10 cellular contexts compared by ENCODE assay signal in the genomic region with DNA sequence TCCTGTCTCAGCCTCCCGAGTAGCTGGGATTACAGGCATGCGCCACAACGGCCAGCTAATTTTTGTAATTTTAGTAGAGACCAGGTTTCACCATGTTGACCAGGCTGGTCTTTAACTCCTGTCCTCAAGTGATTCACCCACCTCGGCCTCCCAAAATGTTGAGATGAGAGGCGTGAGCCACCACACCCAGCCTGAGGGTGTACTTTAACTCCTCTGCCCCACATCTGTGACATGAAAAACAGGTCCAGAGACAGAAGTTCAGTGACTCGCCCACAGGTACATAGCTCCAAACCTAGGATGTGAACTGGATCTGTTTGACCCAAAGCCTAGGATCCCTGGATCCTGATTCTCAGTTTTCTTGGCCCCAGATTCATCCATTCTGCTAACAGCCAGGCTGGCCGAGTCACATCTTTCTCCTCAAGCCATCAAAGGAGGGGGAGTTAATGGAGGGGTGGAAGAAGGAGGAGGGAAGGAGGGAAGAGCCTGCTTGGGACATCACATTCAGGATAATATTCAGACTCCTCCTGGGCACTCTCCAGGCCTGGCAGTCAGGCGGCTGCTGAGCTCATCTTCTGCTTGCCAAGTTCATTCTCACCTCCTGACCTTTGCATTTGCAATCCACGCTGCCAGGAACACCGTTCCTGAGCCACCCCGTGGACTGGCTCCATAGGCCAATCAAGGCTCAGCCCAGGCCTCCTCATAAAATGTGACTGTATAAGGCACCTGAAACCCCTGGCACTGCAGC. TPM values are rescaled to one million over a fixed set of nuclear protein-coding genes. Genes with fewer than 3 reads are reported as not detected.
DNase-seq lines count a peak whose midpoint lies in the region; ATAC-seq and TF ChIP-seq lines count a peak whose summit lies in the region.
"Had no signal": no experiment of that assay in that cellular context is flagged by ENCODE, and none has a peak within 500 bp of the region (broad histone marks: within the 10 kb centered on the region; RNA-seq: fewer than 3 reads in every experiment).

No MANE protein-coding gene starts in this region.

- H3K27ac ChIP-seq in ovary: peak overlapping the region; percentile 46 to 57
- H3K27ac ChIP-seq: SJCRH30 had no signal

- no peaks in the 10 kb centered on the region for H3K9me3 ChIP-seq in T-helper 17 cell (ENCODE audit: control insufficient read depth, low read length, poor library complexity, severe bottlenecking)
- H3K9me3 ChIP-seq in ovary: no peaks in the 10 kb centered on the region
- H3K9me3 ChIP-seq: SJCRH30 had no signal

- no peaks in the 10 kb centered on the region for H3K27me3 Mint-ChIP-seq in T-helper 17 cell
- H3K27me3 Mint-ChIP-seq: activated naive CD8-positive, alpha-beta T cell treated with anti-CD3 and anti-CD28 coated beads for 36 hours had no signal

- no peak for ATAC-seq in T-helper 17 cell
- no peak for ATAC-seq in activated naive CD4-positive, alpha-beta T cell treated with anti-CD3 and anti-CD28 coated beads, Interleukin-2, amount 50 U/mL, for 72 hours

- DNase-seq in AG20443 (ENCODE audit: low spot score): peak; percentile 66
- DNase-seq in T-helper 17 cell: no peak
- DNase-seq in glomerular visceral epithelial cell (ENCODE audit: extremely low spot score): peak; percentile 74
- DNase-seq in ovary: peak in 4 of 5 donors; percentile 64 to 78 (median 67)
- no peak for DNase-seq in activated gamma-delta T cell (lab: John Stamatoyannopoulos, UW)
- DNase-seq in NCI-H345 (lab: John Stamatoyannopoulos, UW): no peak
- DNase-seq in activated naive CD4-positive, alpha-beta T cell treated with anti-CD3 and anti-CD28 coated beads, Interleukin-2, amount 50 U/mL, for 72 hours (ENCODE audit: low spot score in 2 of 2): no peak
- no peak for DNase-seq in activated CD8-positive, alpha-beta memory T cell treated with anti-CD3 and anti-CD28 coated beads for 24 hours
- DNase-seq: activated naive CD8-positive, alpha-beta T cell treated with anti-CD3 and anti-CD28 coated beads for 36 hours; SJCRH30 had no signal

- no peak overlapping the region for H3K4me3 Mint-ChIP-seq in T-helper 17 cell

- no peaks in the 10 kb centered on the region for H3K36me3 ChIP-seq in ovary

- no peaks in the 10 kb centered on the region for H3K9me3 Mint-ChIP-seq in activated naive CD4-positive, alpha-beta T cell treated with anti-CD3 and anti-CD28 coated beads, Interleukin-2, amount 50 U/mL, for 72 hours
- H3K9me3 Mint-ChIP-seq: activated naive CD8-positive, alpha-beta T cell treated with anti-CD3 and anti-CD28 coated beads for 36 hours had no signal

- no peak for TF ChIP-seq CTCF in ovary (IDR thresholded peaks at IDR 0.05)

- H3K27ac Mint-ChIP-seq in T-helper 17 cell: peak overlapping the region; percentile 24
- H3K27ac Mint-ChIP-seq in activated naive CD4-positive, alpha-beta T cell treated with anti-CD3 and anti-CD28 coated beads, Interleukin-2, amount 50 U/mL, for 72 hours: no peak overlapping the region
- H3K27ac Mint-ChIP-seq: activated naive CD8-positive, alpha-beta T cell treated with anti-CD3 and anti-CD28 coated beads for 36 hours had no signal

- no peak for TF ChIP-seq POLR2A in ovary (IDR thresholded peaks at IDR 0.05)

- peaks cover 7% of the 10 kb centered on the region for H3K4me1 ChIP-seq in ovary (ENCODE audit: insufficient read depth)
- H3K4me1 ChIP-seq: SJCRH30 had no signal

- no peaks in the 10 kb centered on the region for H3K36me3 Mint-ChIP-seq in T-helper 17 cell (ENCODE audit: low read depth)
- H3K36me3 Mint-ChIP-seq in activated naive CD4-positive, alpha-beta T cell treated with anti-CD3 and anti-CD28 coated beads, Interleukin-2, amount 50 U/mL, for 72 hours: peaks cover 10 to 35% of the 10 kb centered on the region in 2 donors

- no peak overlapping the region for H3K4me3 ChIP-seq in ovary
- H3K4me3 ChIP-seq: SJCRH30 had no signal

- WGBS in ovary, 3 donors: 44 to 53% (median 51%) methylated on average over 11 of the region's 11 CpGs

- intact Hi-C loops in ovary (cut with DNase I): no loop called here

- peaks cover 8% of the 10 kb centered on the region for H3K4me1 Mint-ChIP-seq in T-helper 17 cell

- no peaks in the 10 kb centered on the region for H3K27me3 ChIP-seq in ovary
- H3K27me3 ChIP-seq: SJCRH30 had no signal

- TF ChIP-seq EP300 in ovary (IDR thresholded peaks at IDR 0.05): peak; percentile 23

RNA-seq across cellular contexts. Expression of a gene that starts 3.1 kb away (rescaled TPM):
- under 1 TPM; 0.62 to 0.89 TPM for total RNA-seq in T-helper 17 cell
- total RNA-seq in ovary: 1 to 10 TPM in 4 of 7 donors, under 1 TPM in 2, not detected in 1; 0.93 to 2.7 (median 1.0) TPM
- under 1 TPM; 0.47 to 0.78 TPM for polyA plus RNA-seq in ovary
- 10 to 100 TPM; 48.7 to 86.4 TPM for total RNA-seq in activated naive CD4-positive, alpha-beta T cell treated with anti-CD3 and anti-CD28 coated beads, Interleukin-2, amount 50 U/mL, for 72 hours

RNA-seq across cellular contexts. Expression of a gene that starts 44.9 kb away (rescaled TPM):
- total RNA-seq in T-helper 17 cell (under 1 TPM; 0.63 to 0.72 TPM), ovary (100 to 1,000 TPM; 238 to 642 (median 479) TPM)
- 100 to 1,000 TPM; 289 to 433 TPM for polyA plus RNA-seq in ovary
- total RNA-seq in activated naive CD4-positive, alpha-beta T cell treated with anti-CD3 and anti-CD28 coated beads, Interleukin-2, amount 50 U/mL, for 72 hours: 1 to 10 TPM; 1.6 to 5.5 TPM

Comparison
In these comparisons a context has a peak if more than half of its experiments do, and no peak if none do; other contexts are left out.
1. DNase-seq: peak in AG20443 (single experiment), glomerular visceral epithelial cell (single experiment) and ovary (4 of 5); none in T-helper 17 cell (0 of 3), activated gamma-delta T cell (single experiment), NCI-H345 (single experiment), activated naive CD4-positive, alpha-beta T cell treated with anti-CD3 and anti-CD28 coated beads, Interleukin-2, amount 50 U/mL, for 72 hours (0 of 2) and activated CD8-positive, alpha-beta memory T cell treated with anti-CD3 and anti-CD28 coated beads for 24 hours (single experiment).
2. RNA of a gene that starts 3.1 kb away (total RNA-seq): 48.7 to 86.4 TPM in activated naive CD4-positive, alpha-beta T cell treated with anti-CD3 and anti-CD28 coated beads, Interleukin-2, amount 50 U/mL, for 72 hours; 0.93 to 2.7 TPM in ovary and 0.62 to 0.89 TPM in T-helper 17 cell; every median in the first group is over 10 times any median in the second.
3. RNA of a gene that starts 44.9 kb away (total RNA-seq): 238 to 642 TPM in ovary; 1.6 to 5.5 TPM in activated naive CD4-positive, alpha-beta T cell treated with anti-CD3 and anti-CD28 coated beads, Interleukin-2, amount 50 U/mL, for 72 hours and 0.63 to 0.72 TPM in T-helper 17 cell; every median in the first group is over 10 times any median in the second.